6 cellular contexts compared by ENCODE assay signal in the genomic region with DNA sequence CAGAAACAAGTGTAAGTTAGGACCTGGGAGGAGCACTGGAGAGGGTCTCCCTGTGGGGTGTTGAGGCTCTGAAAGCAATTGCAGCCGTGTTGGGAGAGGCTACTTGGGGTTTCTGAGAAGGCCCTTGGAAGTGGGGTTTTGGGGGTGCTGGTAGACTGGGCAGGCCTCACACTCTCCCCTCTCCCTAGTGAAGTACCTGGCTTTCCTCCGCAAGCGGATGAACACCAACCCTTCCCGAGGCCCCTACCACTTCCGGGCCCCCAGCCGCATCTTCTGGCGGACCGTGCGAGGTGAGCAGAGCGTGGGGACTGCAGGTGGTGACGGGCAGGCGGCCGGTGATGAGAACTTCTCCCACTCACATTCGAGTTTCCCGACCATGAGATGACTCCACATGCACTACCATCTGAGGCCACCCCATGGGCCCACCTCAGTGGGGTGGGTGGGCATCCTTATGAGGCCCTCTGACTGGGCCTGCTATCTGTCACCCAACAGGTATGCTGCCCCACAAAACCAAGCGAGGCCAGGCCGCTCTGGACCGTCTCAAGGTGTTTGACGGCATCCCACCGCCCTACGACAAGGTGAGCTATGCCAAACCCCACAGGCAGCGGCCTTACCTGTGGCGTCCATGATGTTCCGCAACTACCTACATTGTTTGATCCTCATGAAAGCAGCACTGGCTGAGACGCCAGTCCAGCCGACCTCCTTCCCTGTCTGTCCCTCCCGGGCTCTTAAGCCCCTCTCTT. TPM values are rescaled to one million over a fixed set of nuclear protein-coding genes. Genes with fewer than 3 reads are reported as not detected.
A peak's percentile ranks its signal among the peaks of the same experiment; 100 is the strongest.
DNase-seq lines count a peak whose midpoint lies in the region; ATAC-seq lines count a peak whose summit lies in the region.
"Had no signal": no experiment of that assay in that cellular context is flagged by ENCODE, and none has a peak within 500 bp of the region (broad histone marks: within the 10 kb centered on the region; RNA-seq: fewer than 3 reads in every experiment).

No MANE protein-coding gene starts in this region.

- intact Hi-C loops in activated naive CD4-positive, alpha-beta T cell treated with anti-CD3 and anti-CD28 coated beads for 36 hours (cut with micrococcal nuclease) = loop anchor here (10.0 kb wide), 1 partner anchor 616 kb away; the partner anchor contains the start of gene PPP1R15A

- H3K9ac ChIP-seq in subcutaneous abdominal adipose tissue (ENCODE audit: low read length in 5 of 5) = peak overlapping the region in 1 of 5 donors; percentile 41

- peaks cover 11 to 35% (median 31%) of the 10 kb centered on the region in 5 donors for H3K4me1 ChIP-seq in subcutaneous abdominal adipose tissue (ENCODE audit: control insufficient read depth in 5 of 5, insufficient read depth in 5 of 5, low read length in 5 of 5)

- peaks cover 51% of the 10 kb centered on the region for H3K36me3 Mint-ChIP-seq in activated naive CD4-positive, alpha-beta T cell treated with anti-CD3 and anti-CD28 coated beads for 36 hours (ENCODE audit: low read depth)

- H3K4me1 Mint-ChIP-seq in activated naive CD4-positive, alpha-beta T cell treated with anti-CD3 and anti-CD28 coated beads for 36 hours (ENCODE audit: low read depth) = peaks cover 33% of the 10 kb centered on the region

- peaks cover 3 to 42% (median 38%) of the 10 kb centered on the region in 5 donors for H3K36me3 ChIP-seq in subcutaneous abdominal adipose tissue (ENCODE audit: control insufficient read depth in 5 of 5, insufficient read depth in 5 of 5, low read length in 5 of 5)

- no peaks in the 10 kb centered on the region for H3K9me3 ChIP-seq in subcutaneous abdominal adipose tissue (ENCODE audit: control insufficient read depth in 5 of 5, low read length in 5 of 5)

- peaks cover 0 to 3% (median 0%) of the 10 kb centered on the region in 5 donors for H3K27me3 ChIP-seq in subcutaneous abdominal adipose tissue (ENCODE audit: control insufficient read depth in 5 of 5, insufficient read depth in 4 of 5, low read length in 5 of 5)

- CTCF ChIA-PET in activated naive CD4-positive, alpha-beta T cell treated with anti-CD3 and anti-CD28 coated beads for 36 hours (lab: Charles Lee) = no interaction called here

- no peaks in the 10 kb centered on the region for H3K27me3 Mint-ChIP-seq in activated naive CD4-positive, alpha-beta T cell treated with anti-CD3 and anti-CD28 coated beads for 36 hours (ENCODE audit: low read depth)

- DNase-seq in activated naive CD4-positive, alpha-beta T cell treated with anti-CD3 and anti-CD28 coated beads for 36 hours = no peak
- DNase-seq in activated naive CD4-positive, alpha-beta T cell (lab: John Stamatoyannopoulos, UW) = no peak
- DNase-seq: COR-L47, NCI-H1417 had no signal

- H3K27ac Mint-ChIP-seq in activated naive CD4-positive, alpha-beta T cell treated with anti-CD3 and anti-CD28 coated beads for 36 hours = peak overlapping the region; percentile 95

- no peak overlapping the region for H3K4me3 ChIP-seq in subcutaneous abdominal adipose tissue (ENCODE audit: low read depth in 1 of 5, low read length in 5 of 5)

- peak overlapping the region; percentile 86 for H3K27ac ChIP-seq in subcutaneous abdominal adipose tissue (ENCODE audit: low read depth, low read length)

- peak overlapping the region; percentile 99 for H3K4me3 Mint-ChIP-seq in activated naive CD4-positive, alpha-beta T cell treated with anti-CD3 and anti-CD28 coated beads for 36 hours

- no peak for ATAC-seq in HG03442 (IDR thresholded peaks at IDR 0.05; ENCODE audit: unreplicated experiment)

- H3K9me3 Mint-ChIP-seq in activated naive CD4-positive, alpha-beta T cell treated with anti-CD3 and anti-CD28 coated beads for 36 hours = no peaks in the 10 kb centered on the region

RNA-seq across cellular contexts. Expression of gene RPL13A, which starts 3.0 kb away (rescaled TPM):
- 1,000 to 10,000 TPM; 4,441 to 4,607 TPM for total RNA-seq in activated naive CD4-positive, alpha-beta T cell treated with anti-CD3 and anti-CD28 coated beads for 36 hours

RNA-seq across cellular contexts. Expression of gene RPS11, which starts 5.8 kb away (rescaled TPM):
- 1,000 to 10,000 TPM; 3,906 to 3,945 TPM for total RNA-seq in activated naive CD4-positive, alpha-beta T cell treated with anti-CD3 and anti-CD28 coated beads for 36 hours

RNA-seq across cellular contexts. Expression of gene FLT3LG, which starts 16.4 kb away (rescaled TPM):
- total RNA-seq in activated naive CD4-positive, alpha-beta T cell treated with anti-CD3 and anti-CD28 coated beads for 36 hours = 10 to 100 TPM; 23.9 to 28.4 TPM

RNA-seq across cellular contexts. Expression of gene FCGRT, which starts 22.0 kb away (rescaled TPM):
- total RNA-seq in activated naive CD4-positive, alpha-beta T cell treated with anti-CD3 and anti-CD28 coated beads for 36 hours = 10 to 100 TPM; 15.7 to 17.1 TPM

RNA-seq across cellular contexts. Expression of gene RCN3, which starts 37.3 kb away (rescaled TPM):
- total RNA-seq in activated naive CD4-positive, alpha-beta T cell treated with anti-CD3 and anti-CD28 coated beads for 36 hours = 1 to 10 TPM; 6.7 to 7.2 TPM
